27 cellular contexts compared by ENCODE assay signal in genomic region chr19:39463403-39463802, GRCh38. TPM values are rescaled to one million over a fixed set of nuclear protein-coding genes. Genes with fewer than 3 reads are reported as not detected.
DNase-seq lines count a peak whose midpoint lies in the region; ATAC-seq, FAIRE-seq and TF ChIP-seq lines count a peak whose summit lies in the region.
"Had no signal": no experiment of that assay in that cellular context is flagged by ENCODE, and none has a peak within 500 bp of the region (broad histone marks: within the 10 kb centered on the region; RNA-seq: fewer than 3 reads in every experiment).

No MANE protein-coding gene starts in this region.

- POLR2A ChIA-PET in A549 (lab: Yijun Ruan, JAX), result interaction anchor here (1.0 to 1.6 kb wide), 3 partner anchors 17 to 27 kb away, joined by 3 to 5 read pairs (median 4); partner anchors contain the start of genes RPS16, SUPT5H and TIMM50

- H3K27ac ChIP-seq in A549 (no peak overlapping the region), SK-N-MC (0 out of 2 replicates have a peak overlapping the region, but pooled peaks have one; percentile 20)
- H3K27ac ChIP-seq: 22Rv1 had no signal

- peaks cover 59% of the 10 kb centered on the region; the same call in 1 of the 2 replicates for H3K36me3 ChIP-seq in SK-N-MC (ENCODE audit: insufficient read depth, low read length)

- H3K9me3 Mint-ChIP-seq in activated T-cell treated with anti-CD3 and anti-CD28 coated beads, Interleukin-2, amount 50 U/mL, for 24 hours, result no peaks in the 10 kb centered on the region
- H3K9me3 Mint-ChIP-seq in brain, result no peaks in the 10 kb centered on the region

- H3K27me3 Mint-ChIP-seq in activated T-cell treated with anti-CD3 and anti-CD28 coated beads, Interleukin-2, amount 50 U/mL, for 24 hours, result no peaks in the 10 kb centered on the region
- H3K27me3 Mint-ChIP-seq in brain, result peaks cover 3% of the 10 kb centered on the region

- H3K9ac ChIP-seq in SK-N-MC (ENCODE audit: insufficient read length), result no peak overlapping the region
- H3K9ac ChIP-seq: SK-N-SH had no signal

- H3K4me3 Mint-ChIP-seq in activated T-cell treated with anti-CD3 and anti-CD28 coated beads, Interleukin-2, amount 50 U/mL, for 24 hours, result no peak overlapping the region
- no peak overlapping the region for H3K4me3 Mint-ChIP-seq in brain

- TF ChIP-seq EP300 in A549 (IDR thresholded peaks at IDR 0.05), result no peak

- no peaks in the 10 kb centered on the region for H3K4me1 Mint-ChIP-seq in activated T-cell treated with anti-CD3 and anti-CD28 coated beads, Interleukin-2, amount 50 U/mL, for 24 hours (ENCODE audit: low read depth)
- no peaks in the 10 kb centered on the region for H3K4me1 Mint-ChIP-seq in brain

- no peak for DNase-seq in activated T-cell treated with anti-CD3 and anti-CD28 coated beads, Interleukin-2, amount 50 U/mL, for 24 hours
- DNase-seq in activated T-cell treated with anti-CD3 and anti-CD28 coated beads, Interleukin-2, amount 50 U/mL, for 1 hour, result no peak
- DNase-seq in A549 (ENCODE audit: low read depth in 1 of 2, low spot score in 1 of 2), result no peak
- DNase-seq in SK-N-MC (ENCODE audit: low read depth, low spot score), result no peak
- no peak for DNase-seq in HPDE6-E6E7 (ENCODE audit: extremely low spot score)
- DNase-seq: ACHN, BE2C, GDM1, KBM-7, MG63, NCI-H1105 treated with DMSO at 0.1 percent for 48 hours, NCI-H146, NCI-H1930, NCI-H2107, NCI-H524, NCI-H774, SIG-M5, SK-N-SH had no signal

- TF ChIP-seq POLR2A in A549 (IDR thresholded peaks at IDR 0.05; ENCODE audit: low read length), result no peak

- CTCF ChIA-PET in A549 (lab: Yijun Ruan, JAX), result interaction anchor here (0.8 to 21.9 kb wide), 10 partner anchors 12 to 209 kb away, joined by 3 to 305 read pairs (median 16); partner anchors contain the start of genes DLL3, EID2B, SUPT5H and TIMM50

- H3K27ac Mint-ChIP-seq in activated T-cell treated with anti-CD3 and anti-CD28 coated beads, Interleukin-2, amount 50 U/mL, for 24 hours, result peak overlapping the region; percentile 45
- H3K27ac Mint-ChIP-seq in brain, result peak overlapping the region in 3 of 5 experiments; percentile 8 to 32 (median 25)

- no peak overlapping the region for H3K4me2 ChIP-seq in A549
- H3K4me2 ChIP-seq: SK-N-SH had no signal

- no peak overlapping the region for H3K4me3 ChIP-seq in A549
- H3K4me3 ChIP-seq in SK-N-MC, result no peak overlapping the region
- H3K4me3 ChIP-seq: GM12878, MG63 had no signal

- WGBS in A549 (ENCODE audit: missing lambda C conversion rate), result 89% methylated on average over 3 of the region's 3 CpGs

- ATAC-seq in A549, result no peak
- no peak for ATAC-seq in GM21367 (IDR thresholded peaks at IDR 0.05; ENCODE audit: unreplicated experiment)
- ATAC-seq in HG03135 (IDR thresholded peaks at IDR 0.05; ENCODE audit: unreplicated experiment), result no peak
- ATAC-seq: GM12878, HCT116 had no signal

- peaks cover 86% of the 10 kb centered on the region for H3K36me3 Mint-ChIP-seq in activated T-cell treated with anti-CD3 and anti-CD28 coated beads, Interleukin-2, amount 50 U/mL, for 24 hours (ENCODE audit: low read depth)
- peaks cover 74% of the 10 kb centered on the region for H3K36me3 Mint-ChIP-seq in brain

- no peak for TF ChIP-seq RAD21 in A549 (conservative IDR thresholded peaks at IDR 0.05 in 1 of 2, IDR thresholded peaks at IDR 0.05 in 1 of 2)

- peak; percentile 99 for FAIRE-seq in A549 (lab: Jason Lieb, UNC)
- FAIRE-seq: GM12878, H1, HTR-8/SVneo, RCC 7860 had no signal

- H3K4me1 ChIP-seq in A549, result peaks cover 5% of the 10 kb centered on the region
- H3K4me1 ChIP-seq: BE2C had no signal

- TF ChIP-seq CTCF in A549 (IDR thresholded peaks at IDR 0.05) (no peak), brain (conservative IDR thresholded peaks at IDR 0.05) (no peak)

- H3K9me3 ChIP-seq in A549 (no peaks in the 10 kb centered on the region), SK-N-MC (ENCODE audit: low read depth, low read length) (no peaks in the 10 kb centered on the region)
- H3K9me3 ChIP-seq: BE2C, MG63, SK-N-SH had no signal

TF ChIP-seq in A549, 52 proteins besides CTCF, POLR2A, EP300 and RAD21 (continues in another document):
- no peak for TF ChIP-seq ZC3H11A (IDR thresholded peaks at IDR 0.05)
- TF ChIP-seq ZSCAN20 (CRISPR knock-in tag; IDR thresholded peaks at IDR 0.05), result no peak
- TF ChIP-seq HMGXB4 (CRISPR knock-in tag; IDR thresholded peaks at IDR 0.05; ENCODE audit: borderline replicate concordance), result no peak
- TF ChIP-seq RCOR1 (IDR thresholded peaks at IDR 0.05; ENCODE audit: low read depth, low read length), result no peak
- no peak for TF ChIP-seq MAX (IDR thresholded peaks at IDR 0.05)
- TF ChIP-seq KDM5A (IDR thresholded peaks at IDR 0.05), result no peak
- no peak for TF ChIP-seq ZFP36 (IDR thresholded peaks at IDR 0.05; ENCODE audit: borderline replicate concordance, partially characterized antibody)
- TF ChIP-seq FOXS1 (CRISPR knock-in tag; IDR thresholded peaks at IDR 0.05), result no peak
- no peak for TF ChIP-seq HDAC2 (IDR thresholded peaks at IDR 0.05)
- no peak for TF ChIP-seq CBX8 (IDR thresholded peaks at IDR 0.05)
- no peak for TF ChIP-seq CEBPB (IDR thresholded peaks at IDR 0.05)
- no peak for TF ChIP-seq ELK1 (IDR thresholded peaks at IDR 0.05; ENCODE audit: low read depth, low read length)
- no peak for TF ChIP-seq EHF (CRISPR knock-in tag; IDR thresholded peaks at IDR 0.05)

RNA-seq across cellular contexts. Expression of gene TIMM50, which starts 17.2 kb away (rescaled TPM):
- polyA plus RNA-seq in A549 (2011; rRNA removed) (234 and 246 TPM in 2 replicates), A549 (2017; fragmentation: RNase III; extraction: RNeasy Plus Mini Kit Qiagen cat#74134 plus additional on column Dnase treatment) (196 to 206 TPM (median 204 TPM) in 3 replicates), brain (ENCODE audit: insufficient read depth, low read depth, low replicate concordance) (94.7 TPM)
- polyA plus RNA-seq in A549 (2012; cell fraction: cytosol; rRNA removed), result 370 and 374 TPM in 2 replicates
- polyA plus RNA-seq in A549 (2012; cell fraction: nucleus; rRNA removed), result 384 and 439 TPM in 2 replicates
- polyA minus RNA-seq in A549 (2011; rRNA and poly(A)+ RNA removed), result 284 and 290 TPM in 2 replicates

RNA-seq across cellular contexts. Expression of gene SUPT5H, which starts 18.0 kb away (rescaled TPM):
- polyA plus RNA-seq in A549 (2011; rRNA removed) (133 and 186 TPM in 2 replicates), A549 (2017; fragmentation: RNase III; extraction: RNeasy Plus Mini Kit Qiagen cat#74134 plus additional on column Dnase treatment) (200 to 223 TPM (median 222 TPM) in 3 replicates), brain (ENCODE audit: insufficient read depth, low read depth, low replicate concordance) (142 TPM)
- 147 and 165 TPM in 2 replicates for polyA plus RNA-seq in A549 (2012; cell fraction: cytosol; rRNA removed)
- 393 and 418 TPM in 2 replicates for polyA plus RNA-seq in A549 (2012; cell fraction: nucleus; rRNA removed)
- polyA minus RNA-seq in A549 (2011; rRNA and poly(A)+ RNA removed), result 133 and 149 TPM in 2 replicates

RNA-seq across cellular contexts. Expression of gene RPS16, which starts 27.7 kb away (rescaled TPM):
- polyA plus RNA-seq in A549 (2011; rRNA removed), result 4,855 and 5,722 TPM in 2 replicates
- 15,003 and 17,959 TPM in 2 replicates for polyA plus RNA-seq in A549 (2012; cell fraction: cytosol; rRNA removed)
- polyA plus RNA-seq in A549 (2012; cell fraction: nucleus; rRNA removed), result 8,488 and 9,467 TPM in 2 replicates
- 4,280 to 4,348 TPM (median 4,297 TPM) in 3 replicates for polyA plus RNA-seq in A549 (2017; fragmentation: RNase III; extraction: RNeasy Plus Mini Kit Qiagen cat#74134 plus additional on column Dnase treatment)
- 5,249 and 5,947 TPM in 2 replicates for polyA minus RNA-seq in A549 (2011; rRNA and poly(A)+ RNA removed)
- polyA plus RNA-seq in brain (ENCODE audit: insufficient read depth, low read depth, low replicate concordance), result 2,932 TPM

RNA-seq across cellular contexts. Expression of gene DLL3, which starts 35.3 kb away (rescaled TPM):
- polyA plus RNA-seq in A549 (2011; rRNA removed) (6.8 and 8.3 TPM in 2 replicates), A549 (2017; fragmentation: RNase III; extraction: RNeasy Plus Mini Kit Qiagen cat#74134 plus additional on column Dnase treatment) (6.7 TPM in 3 replicates), brain (ENCODE audit: insufficient read depth, low read depth, low replicate concordance) (57.3 TPM)
- 14.9 and 18.9 TPM in 2 replicates for polyA plus RNA-seq in A549 (2012; cell fraction: cytosol; rRNA removed)
- 10.6 and 11.5 TPM in 2 replicates for polyA plus RNA-seq in A549 (2012; cell fraction: nucleus; rRNA removed)
- polyA minus RNA-seq in A549 (2011; rRNA and poly(A)+ RNA removed), result 3.3 and 3.5 TPM in 2 replicates

RNA-seq across cellular contexts. Expression of gene PLEKHG2, which starts 50.9 kb away (rescaled TPM):
- 21.6 and 35.1 TPM in 2 replicates for polyA plus RNA-seq in A549 (2011; rRNA removed)
- polyA plus RNA-seq in A549 (2012; cell fraction: cytosol; rRNA removed), result 17.7 and 23.5 TPM in 2 replicates
- 94.8 and 104 TPM in 2 replicates for polyA plus RNA-seq in A549 (2012; cell fraction: nucleus; rRNA removed)
- polyA plus RNA-seq in A549 (2017; fragmentation: RNase III; extraction: RNeasy Plus Mini Kit Qiagen cat#74134 plus additional on column Dnase treatment), result 32.2 to 41.7 TPM (median 39.1 TPM) in 3 replicates
- polyA minus RNA-seq in A549 (2011; rRNA and poly(A)+ RNA removed), result 43.4 and 45.6 TPM in 2 replicates
- polyA plus RNA-seq in brain (ENCODE audit: insufficient read depth, low read depth, low replicate concordance), result 28.8 TPM
